In genomic region chr2:178225011-178225817, GRCh38 we compare ENCODE assay signal across 3 cellular contexts.
TF ChIP-seq lines count a peak whose summit lies in the region.

No MANE protein-coding gene starts in this region.

TF ChIP-seq in HEK293, 187 proteins besides CTCF, POLR2A, EP300 and RAD21 (continued from another document and continues in another):
- TF ChIP-seq PRDM2 (tag by site-specific recombination; IDR thresholded peaks at IDR 0.05; ENCODE audit: borderline replicate concordance) (no peak), GLIS1 (tag by site-specific recombination; IDR thresholded peaks at IDR 0.05) (peak; percentile 11; the same call in 1 of the 2 replicates), ZNF623 (tag by site-specific recombination; IDR thresholded peaks at IDR 0.05) (no peak), ZNF645 (tag by site-specific recombination; IDR thresholded peaks at IDR 0.05) (no peak), PATZ1 (tag by site-specific recombination; IDR thresholded peaks at IDR 0.05) (no peak), ZNF837 (tag by site-specific recombination; IDR thresholded peaks at IDR 0.05) (no peak)

TF ChIP-seq in SK-N-SH treated with all-trans-retinoic acid at 6 μM for 48 hours, 23 proteins besides CTCF, POLR2A, EP300 and RAD21 (continued from another document):
- no peak for TF ChIP-seq TSHZ2 (CRISPR knock-in tag; IDR thresholded peaks at IDR 0.05)
- TF ChIP-seq ARNTL (CRISPR knock-in tag; IDR thresholded peaks at IDR 0.05; ENCODE audit: borderline replicate concordance, low read depth): no peak
- TF ChIP-seq ZC3H10 (CRISPR knock-in tag; IDR thresholded peaks at IDR 0.05): no peak

TF ChIP-seq in HepG2, 621 proteins besides CTCF, POLR2A, EP300 and RAD21 (continued from another document):
- TF ChIP-seq ZNF274 (CRISPR knock-in tag; IDR thresholded peaks at IDR 0.05) (no peak), HMG20A (CRISPR knock-in tag; IDR thresholded peaks at IDR 0.05; ENCODE audit: borderline replicate concordance) (no peak), CCAR2 (optimal IDR thresholded peaks at IDR 0.05; ENCODE audit: low read depth, low read length) (no peak), ZNF75D (CRISPR knock-in tag; IDR thresholded peaks at IDR 0.05; ENCODE audit: borderline replicate concordance) (no peak), ZBTB8A (CRISPR knock-in tag; IDR thresholded peaks at IDR 0.05; ENCODE audit: borderline replicate concordance, low read depth) (no peak), NFKBIZ (CRISPR knock-in tag; IDR thresholded peaks at IDR 0.05) (no peak), KLF9 (CRISPR knock-in tag; IDR thresholded peaks at IDR 0.05; ENCODE audit: low read depth) (no peak), TOPORS (CRISPR knock-in tag; IDR thresholded peaks at IDR 0.05) (no peak), ZNF660 (CRISPR knock-in tag; IDR thresholded peaks at IDR 0.05; ENCODE audit: borderline replicate concordance, low read depth) (no peak), ZNF367 (CRISPR knock-in tag; IDR thresholded peaks at IDR 0.05; ENCODE audit: borderline replicate concordance) (no peak)
